In the genomic region with DNA sequence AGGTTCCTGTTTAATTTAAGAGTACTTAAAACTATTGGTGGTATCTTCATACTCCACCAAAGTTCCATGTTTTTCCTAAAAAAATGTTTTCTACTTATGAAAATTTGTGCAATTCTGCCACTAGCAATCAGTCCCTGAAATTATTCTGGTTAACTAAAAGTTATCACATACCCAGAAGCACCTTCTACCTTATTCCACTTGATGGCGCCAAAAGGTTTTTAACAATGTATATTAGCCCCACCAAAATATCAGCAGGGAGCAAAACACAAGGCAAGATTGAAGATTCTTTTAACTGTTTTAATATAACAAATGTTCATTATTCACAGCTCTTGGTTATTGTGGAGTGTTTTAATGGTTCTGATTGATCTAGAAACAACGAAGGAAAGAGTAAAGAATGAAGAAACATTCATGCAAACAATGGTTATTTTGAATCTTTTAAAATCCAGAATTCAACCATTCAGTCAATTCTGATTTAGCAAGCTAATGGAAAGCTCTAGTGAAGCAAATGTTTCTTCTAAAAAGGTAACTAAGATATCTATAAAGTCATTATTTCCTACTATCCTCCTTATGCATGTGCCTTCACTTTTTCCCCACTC, we compare ENCODE assay signal across 7 cellular contexts.
DNase-seq lines count a peak whose midpoint lies in the region; ATAC-seq and TF ChIP-seq lines count a peak whose summit lies in the region.

No MANE protein-coding gene starts in this region.

- no peaks in the 10 kb centered on the region for H3K9me3 Mint-ChIP-seq in chondrocyte (ENCODE audit: low read depth)

- H3K27me3 ChIP-seq in DOHH2 (ENCODE audit: control insufficient read depth, low read length) (no peaks in the 10 kb centered on the region), PC-3 (ENCODE audit: low read length) (no peaks in the 10 kb centered on the region), upper lobe of left lung (no peaks in the 10 kb centered on the region)

- no peak overlapping the region for H2AFZ ChIP-seq in PC-3 (ENCODE audit: low read length)

- no peak overlapping the region for H3K27ac ChIP-seq in DOHH2 (ENCODE audit: low read depth, low read length)
- no peak overlapping the region for H3K27ac ChIP-seq in PC-3 (ENCODE audit: low read length)
- no peak overlapping the region for H3K27ac ChIP-seq in upper lobe of left lung

- H3K36me3 Mint-ChIP-seq in chondrocyte (ENCODE audit: low read depth): peaks cover under 1% of the 10 kb centered on the region

- CTCF ChIA-PET in PC-3 (lab: Charles Lee): interaction anchor here (0.6 kb wide), 1 partner anchor 254 kb away, joined by 6 read pairs; no protein-coding TSS in a partner anchor

- no peak overlapping the region for H3K4me3 ChIP-seq in DOHH2 (ENCODE audit: low read length)
- H3K4me3 ChIP-seq in PC-3 (ENCODE audit: low read length): no peak overlapping the region
- H3K4me3 ChIP-seq in upper lobe of left lung: no peak overlapping the region

- ATAC-seq in GM19043 (IDR thresholded peaks at IDR 0.05; ENCODE audit: low read depth, unreplicated experiment): peak; percentile 91
- ATAC-seq in PC-3: peak; percentile 73
- ATAC-seq in left lobe of liver: peak; percentile 86
- peak in 1 of 2 donors; percentile 81 for ATAC-seq in upper lobe of left lung (ENCODE audit: low FRiP score in 2 of 2)

- H3K27ac Mint-ChIP-seq in chondrocyte (ENCODE audit: unreplicated experiment): no peak overlapping the region

- H3K27me3 Mint-ChIP-seq in chondrocyte (ENCODE audit: low read depth): no peaks in the 10 kb centered on the region

- TF ChIP-seq POLR2A in upper lobe of left lung (IDR thresholded peaks at IDR 0.05): no peak

- H3K9me2 ChIP-seq in DOHH2 (replicated peaks; ENCODE audit: control insufficient read depth, low read length) (no peaks in the 10 kb centered on the region), PC-3 (replicated peaks; ENCODE audit: low read length) (no peaks in the 10 kb centered on the region)

- peak; percentile 19 for DNase-seq in HS-27A (ENCODE audit: low read depth)
- DNase-seq in PC-3: peak; percentile 67
- DNase-seq in chondrocyte (ENCODE audit: low spot score): no peak
- no peak for DNase-seq in left lobe of liver (ENCODE audit: low spot score)
- DNase-seq in upper lobe of left lung: no peak

- no peak overlapping the region for H3K9ac ChIP-seq in PC-3 (ENCODE audit: low read length)

- POLR2A ChIA-PET in PC-3 (lab: Charles Lee; ENCODE audit: unreplicated experiment): interaction anchor here (0.6 kb wide), 1 partner anchor 108 kb away, joined by 7 read pairs; no protein-coding TSS in a partner anchor

- H4K20me1 ChIP-seq in DOHH2 (ENCODE audit: control insufficient read depth, insufficient read depth, low read depth, low read length): no peaks in the 10 kb centered on the region
- no peaks in the 10 kb centered on the region for H4K20me1 ChIP-seq in PC-3 (ENCODE audit: low read length)

- no peak overlapping the region for H3K4me3 Mint-ChIP-seq in chondrocyte (ENCODE audit: unreplicated experiment)

- TF ChIP-seq CTCF in DOHH2 (IDR thresholded peaks at IDR 0.05; ENCODE audit: low read depth, low read length, poor library complexity, severe bottlenecking) (peak; percentile 78), PC-3 (conservative IDR thresholded peaks at IDR 0.05; ENCODE audit: low read depth, low read length) (peak; percentile 87), chondrocyte (IDR thresholded peaks at IDR 0.05) (peak; percentile 92), upper lobe of left lung (IDR thresholded peaks at IDR 0.05) (peak; percentile 31 to 71 (median 52))

- no peaks in the 10 kb centered on the region for H3K36me3 ChIP-seq in DOHH2 (ENCODE audit: control insufficient read depth, low read length)
- no peaks in the 10 kb centered on the region for H3K36me3 ChIP-seq in PC-3 (ENCODE audit: low read depth, low read length)
- no peaks in the 10 kb centered on the region for H3K36me3 ChIP-seq in upper lobe of left lung

- H3K9me3 ChIP-seq in DOHH2 (ENCODE audit: control insufficient read depth, insufficient read depth, low read length) (no peaks in the 10 kb centered on the region), PC-3 (ENCODE audit: low read length) (no peaks in the 10 kb centered on the region), upper lobe of left lung (no peaks in the 10 kb centered on the region)

- intact Hi-C loops in PC-3 (cut with micrococcal nuclease): loop anchor here (1.0 to 2.0 kb wide), 2 partner anchors 191 to 503 kb away; no protein-coding TSS in a partner anchor

- 7 to 10% methylated on average over 2 of the region's 2 CpGs for WGBS in upper lobe of left lung, 2 donors

- H3F3A ChIP-seq in DOHH2 (ENCODE audit: control insufficient read depth, insufficient read depth): no peaks in the 10 kb centered on the region
- no peaks in the 10 kb centered on the region for H3F3A ChIP-seq in PC-3 (ENCODE audit: low read length, unreplicated experiment)

- H3K4me2 ChIP-seq in DOHH2 (ENCODE audit: low read length) (no peak overlapping the region), PC-3 (ENCODE audit: low read length) (no peak overlapping the region)

- H3K4me1 ChIP-seq in DOHH2 (ENCODE audit: control insufficient read depth, low read length): no peaks in the 10 kb centered on the region
- H3K4me1 ChIP-seq in PC-3 (ENCODE audit: insufficient read depth, low read length): no peaks in the 10 kb centered on the region
- H3K4me1 ChIP-seq in upper lobe of left lung: no peaks in the 10 kb centered on the region

- H3K4me1 Mint-ChIP-seq in chondrocyte (ENCODE audit: low read depth): peaks cover 10% of the 10 kb centered on the region

- H3K79me2 ChIP-seq in DOHH2 (ENCODE audit: control insufficient read depth, low read length) (no peaks in the 10 kb centered on the region), PC-3 (ENCODE audit: low read length) (no peaks in the 10 kb centered on the region)

- BruUV-seq in PC-3 (replicated peaks; lab: Mats Ljungman, UMichigan): no TSS peak

- TF ChIP-seq EP300 in upper lobe of left lung (IDR thresholded peaks at IDR 0.05): no peak

Comparison
In these comparisons a context has a peak if more than half of its experiments do, and no peak if none do; other contexts are left out.
1. DNase-seq: peak in HS-27A (single experiment) and PC-3 (single experiment); none in chondrocyte (single experiment), left lobe of liver (single experiment) and upper lobe of left lung (0 of 2).
2. Peak in every context shown above with its lines, with median percentiles within 50 percentile points of each other: CTCF ChIP-seq.